20 cellular contexts compared by ENCODE assay signal in the genomic region with DNA sequence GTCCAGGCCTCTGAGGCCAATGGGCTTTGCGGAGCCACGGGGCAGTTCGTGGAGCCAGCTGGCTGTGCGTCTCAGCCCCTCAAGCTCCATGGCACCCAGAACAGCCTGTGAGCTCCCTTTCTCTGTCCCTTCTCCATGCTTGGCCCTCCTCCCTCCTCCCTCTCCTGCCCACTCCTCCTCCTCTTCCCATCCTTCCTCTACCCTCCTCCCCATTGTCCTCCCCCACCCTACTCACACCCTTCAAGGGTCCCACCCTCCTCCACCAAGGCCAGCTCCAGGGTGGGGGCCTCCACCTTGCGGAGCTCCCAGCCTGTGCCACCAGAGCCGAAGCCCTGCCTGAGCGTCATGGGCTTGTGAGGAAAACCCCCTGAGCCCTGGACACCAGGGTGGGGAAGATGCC.
"Had no signal": no experiment of that assay in that cellular context is flagged by ENCODE, and none has a peak within 500 bp of the region (broad histone marks: within the 10 kb centered on the region; RNA-seq: fewer than 3 reads in every experiment).

No MANE protein-coding gene starts in this region.

- H3K4me1 ChIP-seq: prostate gland had no signal

- H3K79me2 ChIP-seq: parathyroid adenoma had no signal

- H3K27ac Mint-ChIP-seq: naive B cell, type B pancreatic cell had no signal

- H3K4me3 Mint-ChIP-seq: naive B cell had no signal

- H3K9ac ChIP-seq: parathyroid adenoma had no signal

- H3K9me3 ChIP-seq: gastrocnemius medialis, heart right ventricle, prostate gland, spleen, suprapubic skin, thyroid gland, uterus had no signal

- FAIRE-seq: endometrium had no signal

- H3K27ac ChIP-seq: coronary artery, parathyroid adenoma, prostate gland, spleen, suprapubic skin, thyroid gland, uterus had no signal

- ATAC-seq: esophagus mucosa, sciatic nerve had no signal

- H3K4me3 ChIP-seq: coronary artery, gastrocnemius medialis, heart right ventricle, lung, prostate gland, spleen, suprapubic skin, thyroid gland, uterus had no signal

- H2AFZ ChIP-seq: parathyroid adenoma had no signal

- H3K36me3 Mint-ChIP-seq: naive B cell; stimulated activated naive B cell treated with anti-CD40 and anti-IgM and Interleukin-4, amounts not matched to agents 10 μg/mL and 1 μg/mL and 100 μg/mL, for 72 hours had no signal

- H3K27me3 Mint-ChIP-seq: type B pancreatic cell had no signal

- DNase-seq: effector memory CD4-positive, alpha-beta T cell; gastrocnemius medialis; islet precursor cell; mesendoderm; naive B cell; spleen; thyroid gland; uterus had no signal

- H3K9me3 Mint-ChIP-seq: naive B cell; nephron; stimulated activated naive B cell treated with anti-CD40 and anti-IgM and Interleukin-4, amounts not matched to agents 10 μg/mL and 1 μg/mL and 100 μg/mL, for 72 hours; type B pancreatic cell had no signal

- H3K27me3 ChIP-seq: gastrocnemius medialis, suprapubic skin, thyroid gland, uterus had no signal

- H3K36me3 ChIP-seq: gastrocnemius medialis, heart right ventricle, prostate gland, spleen, thyroid gland, uterus had no signal
